22 cellular contexts compared by ENCODE assay signal in genomic region chr1:3498246-3498930, GRCh38. TPM values are rescaled to one million over a fixed set of nuclear protein-coding genes. Genes with fewer than 3 reads are reported as not detected.
A peak's percentile ranks its signal among the peaks of the same experiment; 100 is the strongest.
DNase-seq lines count a peak whose midpoint lies in the region; ATAC-seq, FAIRE-seq and TF ChIP-seq lines count a peak whose summit lies in the region.
"Had no signal": no experiment of that assay in that cellular context is flagged by ENCODE, and none has a peak within 500 bp of the region (broad histone marks: within the 10 kb centered on the region; RNA-seq: fewer than 3 reads in every experiment).

No MANE protein-coding gene starts in this region.

- H2AFZ ChIP-seq in H1 (ENCODE audit: low read length) = no peak overlapping the region
- H2AFZ ChIP-seq in neuronal stem cell (ENCODE audit: low read length) = no peak overlapping the region

- H3K56ac ChIP-seq in H1 (replicated peaks; ENCODE audit: insufficient read length, low read depth, low read length) = peak overlapping the region; percentile 16

- no peak overlapping the region for H4K5ac ChIP-seq in H1 (ENCODE audit: insufficient read length, low read depth, low read length)

- H2AK5ac ChIP-seq in H1 (ENCODE audit: low read depth, low read length) (no peak overlapping the region), neuronal stem cell (ENCODE audit: low read depth, low read length) (no peak overlapping the region)

- no peak overlapping the region for H2BK120ac ChIP-seq in H1 (replicated peaks; ENCODE audit: low read depth, low read length)
- no peak overlapping the region for H2BK120ac ChIP-seq in neuronal stem cell (ENCODE audit: low read depth, low read length)

- no peaks in the 10 kb centered on the region for H3K23me2 ChIP-seq in H1 (ENCODE audit: low read depth, low read length)

- H3K9me3 Mint-ChIP-seq in activated naive CD4-positive, alpha-beta T cell treated with anti-CD3 and anti-CD28 coated beads, Interleukin-2, amount 50 U/mL, for 72 hours = no peaks in the 10 kb centered on the region
- H3K9me3 Mint-ChIP-seq: CD4-positive, alpha-beta T cell; CD8-positive, alpha-beta T cell had no signal

- H3K27ac ChIP-seq in BLaER1 = 0 out of 2 replicates have a peak overlapping the region, but pooled peaks have one; percentile 8
- H3K27ac ChIP-seq in HEK293 (ENCODE audit: extremely low read depth, low read depth, low read length) = no peak overlapping the region
- H3K27ac ChIP-seq in H1 (ENCODE audit: low read depth, low read length) = no peak overlapping the region
- H3K27ac ChIP-seq in neuronal stem cell (replicated peaks; ENCODE audit: low read length) = no peak overlapping the region
- no peak overlapping the region for H3K27ac ChIP-seq in gastroesophageal sphincter
- H3K27ac ChIP-seq: 22Rv1, A549, C4-2B had no signal

- TF ChIP-seq POLR2A in H1 (IDR thresholded peaks at IDR 0.05; ENCODE audit: control extremely low read depth in 1 of 2, low read depth in 2 of 2, low read length in 2 of 2) (no peak), gastroesophageal sphincter (IDR thresholded peaks at IDR 0.05) (no peak)

- H3K9me3 ChIP-seq in BLaER1 = no peaks in the 10 kb centered on the region
- no peaks in the 10 kb centered on the region for H3K9me3 ChIP-seq in HEK293 (ENCODE audit: control insufficient read depth, insufficient read depth, low read depth, low read length)
- no peaks in the 10 kb centered on the region for H3K9me3 ChIP-seq in H1 (ENCODE audit: insufficient read depth in 2 of 2, low read depth in 1 of 2, low read length in 1 of 2)
- no peaks in the 10 kb centered on the region for H3K9me3 ChIP-seq in neuronal stem cell (replicated peaks in 1 of 2; ENCODE audit: control insufficient read depth in 2 of 2, insufficient read depth in 1 of 2, low read depth in 1 of 2, low read length in 2 of 2)
- no peaks in the 10 kb centered on the region for H3K9me3 ChIP-seq in gastroesophageal sphincter
- H3K9me3 ChIP-seq: A549, Caco-2 had no signal

- DNase-seq in H1 (ENCODE audit: low read depth in 1 of 2, low spot score in 2 of 2) (no peak), neuronal stem cell (ENCODE audit: low spot score) (no peak), NCI-H128 (lab: John Stamatoyannopoulos, UW; ENCODE audit: unreplicated experiment) (no peak)
- no peak for DNase-seq in activated naive CD4-positive, alpha-beta T cell treated with anti-CD3 and anti-CD28 coated beads, Interleukin-2, amount 50 U/mL, for 72 hours (ENCODE audit: low spot score in 2 of 2)
- DNase-seq: AML-193; Caco-2; Calu3; CD4-positive, alpha-beta T cell; CD8-positive, alpha-beta T cell; DMS79 treated with DMSO at 0.1 percent for 48 hours; GF-D8 had no signal

- H2BK12ac ChIP-seq in H1 (ENCODE audit: low read depth, low read length) = no peak overlapping the region
- peak overlapping the region; percentile 22 for H2BK12ac ChIP-seq in neuronal stem cell (ENCODE audit: low read length)

- no peak overlapping the region for H3K27ac Mint-ChIP-seq in activated naive CD4-positive, alpha-beta T cell treated with anti-CD3 and anti-CD28 coated beads, Interleukin-2, amount 50 U/mL, for 72 hours
- H3K27ac Mint-ChIP-seq: B cell; CD4-positive, alpha-beta T cell; CD8-positive, alpha-beta T cell had no signal

- H4K8ac ChIP-seq in H1 (ENCODE audit: extremely low read depth, insufficient read depth, low read length) (peak overlapping the region; percentile 51; the same call in 1 of the 2 replicates), neuronal stem cell (ENCODE audit: low read depth, low read length) (no peak overlapping the region)

- CTCF ChIA-PET in HEK293 (lab: Yijun Ruan, JAX) = no interaction called here
- CTCF ChIA-PET in H1 (lab: Charles Lee; ENCODE audit: partially characterized antibody) = interaction anchor here (0.9 to 2.8 kb wide), 6 partner anchors 15 to 93 kb away, joined by 3 to 9 read pairs (median 4); no protein-coding TSS in a partner anchor

- TF ChIP-seq CTCF in HEK293 (tag by site-specific recombination; IDR thresholded peaks at IDR 0.05) (no peak), H1 (IDR thresholded peaks at IDR 0.05; ENCODE audit: control extremely low read depth in 1 of 3, insufficient read depth in 1 of 3, low read depth in 1 of 3, low read length in 3 of 3) (no peak), gastroesophageal sphincter (IDR thresholded peaks at IDR 0.05) (no peak)

- no peaks in the 10 kb centered on the region for H3K79me2 ChIP-seq in H1 (ENCODE audit: control insufficient read depth in 1 of 2, insufficient read depth in 2 of 2, low read length in 2 of 2)

- H3K18ac ChIP-seq in H1 (ENCODE audit: extremely low read depth, low read length) = no peak overlapping the region
- peak overlapping the region; percentile 48 for H3K18ac ChIP-seq in neuronal stem cell (ENCODE audit: low read length)

- H3K4me1 ChIP-seq in BLaER1 (peaks cover 94% of the 10 kb centered on the region), HEK293 (ENCODE audit: control insufficient read depth, insufficient read depth, low read length) (no peaks in the 10 kb centered on the region), H1 (replicated peaks in 1 of 4; ENCODE audit: control insufficient read depth in 3 of 4, insufficient read depth in 4 of 4, low read length in 3 of 4) (peaks cover 0 to 4% (median 0%) of the 10 kb centered on the region in 4 experiments; a peak in 1 of 7 replicates), neuronal stem cell (ENCODE audit: control insufficient read depth in 2 of 2, insufficient read depth in 1 of 2, low read depth in 1 of 2, low read length in 2 of 2) (peaks cover 0 to 3% of the 10 kb centered on the region in 2 donors), gastroesophageal sphincter (no peaks in the 10 kb centered on the region)
- H3K4me1 ChIP-seq: Caco-2 had no signal

- H3K23ac ChIP-seq in H1 (ENCODE audit: insufficient read length) (no peak overlapping the region), neuronal stem cell (ENCODE audit: low read depth, low read length, poor library complexity) (no peak overlapping the region)

- POLR2A ChIA-PET in HEK293 (lab: Yijun Ruan, JAX) (no interaction called here), H1 (lab: Charles Lee; ENCODE audit: partially characterized antibody) (no interaction called here)

- 95% methylated on average over 21 of the region's 26 CpGs; no CpG with 5 or more reads in 1 of the 2 experiments for WGBS in H1 (ENCODE audit: extremely low coverage in 1 of 2, insufficient coverage in 1 of 2, insufficient read length in 1 of 2, insufficient replicate concordance in 2 of 2, low coverage in 1 of 2, low lambda C conversion rate in 2 of 2, missing lambda C conversion rate in 1 of 2), 2 experiments
- WGBS in neuronal stem cell (ENCODE audit: extremely low coverage in 2 of 2, insufficient read length in 2 of 2, insufficient replicate concordance in 1 of 2), 2 donors = no CpG with 5 or more reads among the region's 26 CpGs
- WGBS in gastroesophageal sphincter (ENCODE audit: low coverage in 1 of 2), 2 donors = 100% methylated on average over 4 of the region's 26 CpGs; no CpG with 5 or more reads in 1 of the 2 donors

- H2BK5ac ChIP-seq in H1 (ENCODE audit: low read depth, low read length) = no peak overlapping the region
- H2BK5ac ChIP-seq in neuronal stem cell (ENCODE audit: low read length) = peak overlapping the region; percentile 48

- H3K4me2 ChIP-seq in BLaER1 (peak overlapping the region; percentile 71), H1 (ENCODE audit: insufficient read depth in 1 of 2, low read depth in 2 of 2, low read length in 2 of 2) (no peak overlapping the region), neuronal stem cell (ENCODE audit: insufficient read depth, low read length, poor library complexity, severe bottlenecking) (no peak overlapping the region)
- H3K4me2 ChIP-seq: A549 had no signal

- H3K9ac ChIP-seq in BLaER1 = 0 out of 2 replicates have a peak overlapping the region, but pooled peaks have one; percentile 5
- peak overlapping the region in 1 of 4 experiments; percentile 5; a peak in 1 of 7 replicates for H3K9ac ChIP-seq in H1 (replicated peaks in 1 of 4; ENCODE audit: extremely low read depth in 1 of 4, low read depth in 3 of 4, low read length in 3 of 4)
- peak overlapping the region; percentile 60 for H3K9ac ChIP-seq in neuronal stem cell (ENCODE audit: low read depth, low read length, poor library complexity)

- H3K4me3 ChIP-seq in BLaER1 = no peak overlapping the region
- H3K4me3 ChIP-seq in HEK293 (ENCODE audit: low read depth, low read length) = no peak overlapping the region
- no peak overlapping the region for H3K4me3 ChIP-seq in H1 (ENCODE audit: extremely low read depth in 1 of 4, insufficient read depth in 2 of 4, low read depth in 3 of 4, low read length in 4 of 4)
- H3K4me3 ChIP-seq in neuronal stem cell (ENCODE audit: low read length in 2 of 2) = no peak overlapping the region
- H3K4me3 ChIP-seq in gastroesophageal sphincter = no peak overlapping the region
- H3K4me3 ChIP-seq: A549 had no signal

- H4K20me1 ChIP-seq in BLaER1 = peaks cover 100% of the 10 kb centered on the region
- peaks cover 2 to 14% of the 10 kb centered on the region in 2 experiments for H4K20me1 ChIP-seq in H1 (replicated peaks in 1 of 2; ENCODE audit: control insufficient read depth in 1 of 2, insufficient read depth in 2 of 2, low read length in 2 of 2)

- H3K4ac ChIP-seq in H1 (replicated peaks; ENCODE audit: insufficient read length, low read depth, low read length) = no peak overlapping the region
- H3K4ac ChIP-seq in neuronal stem cell (ENCODE audit: low read length) = no peak overlapping the region

- TF ChIP-seq RAD21 in H1 (IDR thresholded peaks at IDR 0.05 in 1 of 2, conservative IDR thresholded peaks at IDR 0.05 in 1 of 2; ENCODE audit: low read depth in 2 of 2, low read length in 2 of 2) = no peak

- H2BK15ac ChIP-seq in H1 (ENCODE audit: low read length) (no peak overlapping the region), neuronal stem cell (ENCODE audit: low read length) (no peak overlapping the region)

- no peaks in the 10 kb centered on the region for H3K36me3 Mint-ChIP-seq in activated naive CD4-positive, alpha-beta T cell treated with anti-CD3 and anti-CD28 coated beads, Interleukin-2, amount 50 U/mL, for 72 hours
- H3K36me3 Mint-ChIP-seq: CD8-positive, alpha-beta T cell had no signal

- H3K36me3 ChIP-seq in BLaER1 = peaks cover 36% of the 10 kb centered on the region
- no peaks in the 10 kb centered on the region for H3K36me3 ChIP-seq in HEK293 (ENCODE audit: control insufficient read depth in 2 of 2, insufficient read depth in 1 of 2, low read length in 2 of 2)
- H3K36me3 ChIP-seq in H1 (ENCODE audit: control insufficient read depth in 2 of 4, insufficient read depth in 4 of 4, low read length in 3 of 4) = no peaks in the 10 kb centered on the region; a peak in 2 of 8 replicates
- H3K36me3 ChIP-seq in neuronal stem cell (replicated peaks in 1 of 2; ENCODE audit: control insufficient read depth in 2 of 2, insufficient read depth in 2 of 2, low read length in 2 of 2) = no peaks in the 10 kb centered on the region
- peaks cover 0 to 25% of the 10 kb centered on the region in 2 donors for H3K36me3 ChIP-seq in gastroesophageal sphincter

- FAIRE-seq in H1 (lab: Jason Lieb, UNC) = no peak
- FAIRE-seq: A549, D721Med, G401.6, GM12891, GM19239 had no signal

- H2BK20ac ChIP-seq in H1 (ENCODE audit: low read length) = no peak overlapping the region

- no peak for ATAC-seq in gastroesophageal sphincter
- ATAC-seq in activated naive CD4-positive, alpha-beta T cell treated with anti-CD3 and anti-CD28 coated beads, Interleukin-2, amount 50 U/mL, for 72 hours = no peak
- ATAC-seq: A549; CD8-positive, alpha-beta T cell had no signal

- H3K79me1 ChIP-seq in H1 (ENCODE audit: low read depth, low read length) (no peaks in the 10 kb centered on the region; the same call in 1 of the 2 replicates), neuronal stem cell (ENCODE audit: low read depth, low read length) (peaks cover 7% of the 10 kb centered on the region)

- H3K27me3 ChIP-seq in BLaER1 = no peaks in the 10 kb centered on the region
- H3K27me3 ChIP-seq in H1 (replicated peaks in 1 of 4; ENCODE audit: control insufficient read depth in 3 of 4, extremely low read depth in 1 of 4, insufficient read depth in 3 of 4, low read length in 3 of 4) = no peaks in the 10 kb centered on the region
- no peaks in the 10 kb centered on the region for H3K27me3 ChIP-seq in neuronal stem cell (ENCODE audit: control insufficient read depth in 3 of 3, insufficient read depth in 3 of 3, low read depth in 1 of 3, low read length in 3 of 3)
- H3K27me3 ChIP-seq in gastroesophageal sphincter = no peaks in the 10 kb centered on the region

- H4K91ac ChIP-seq in H1 (replicated peaks; ENCODE audit: insufficient read length, low read length) (no peak overlapping the region), neuronal stem cell (ENCODE audit: low read depth, low read length, poor library complexity) (no peak overlapping the region)

- H3K14ac ChIP-seq in H1 (ENCODE audit: insufficient read length) (no peak overlapping the region), neuronal stem cell (ENCODE audit: low read length) (peak overlapping the region; percentile 56)

- no peak for TF ChIP-seq EP300 in H1 (IDR thresholded peaks at IDR 0.05; ENCODE audit: borderline replicate concordance in 1 of 2, low read depth in 2 of 2, low read length in 2 of 2)
- no peak for TF ChIP-seq EP300 in gastroesophageal sphincter (IDR thresholded peaks at IDR 0.05)

RNA-seq across cellular contexts. Expression of gene ARHGEF16, which starts 43.9 kb away (rescaled TPM):
- total RNA-seq in H1 (2021; fragmentation: NEBNext Ultra II Directional; extraction: Animal tissue kit (Norgen Biotek cat#: 25700)) = 20.0 and 20.7 TPM in 2 replicates
- polyA plus RNA-seq in H1 (2011; rRNA removed) = 18.3 and 25.0 TPM in 2 replicates
- 20.5 TPM for polyA plus RNA-seq in H1 (2011; cell fraction: cytosol; rRNA removed)
- 55.6 TPM for polyA plus RNA-seq in H1 (2011; cell fraction: nucleus; rRNA removed)
- 11.4 to 18.1 TPM (median 16.6 TPM) in 4 replicates for polyA plus RNA-seq in H1 (2012, experiment 1 of 2)
- 15.7 TPM for polyA plus RNA-seq in H1 (2012, experiment 2 of 2)
- polyA plus RNA-seq in H1 (2013, experiment 1 of 2) = 8.9 TPM
- 7.8 TPM for polyA plus RNA-seq in H1 (2013, experiment 2 of 2)
- polyA minus RNA-seq in H1 (2011; rRNA and poly(A)+ RNA removed) = 32.5 and 33.4 TPM in 2 replicates
- polyA minus RNA-seq in H1 (2011; cell fraction: cytosol; rRNA and poly(A)+ RNA removed) = 10.1 TPM
- polyA minus RNA-seq in H1 (2011; cell fraction: nucleus; rRNA and poly(A)+ RNA removed) = 24.2 TPM
- polyA plus RNA-seq in neuronal stem cell (2013, experiment 1 of 2) = 1.5 TPM
- 1.4 TPM for polyA plus RNA-seq in neuronal stem cell (2013, experiment 2 of 2)
- total RNA-seq in gastroesophageal sphincter = 1 to 10 TPM in 1 of 4 donors, under 1 TPM in 3; 0.54 to 2.3 (median 0.87) TPM
- under 1 TPM in 1 of 2 donors, not detected in 1; 0.46 TPM for total RNA-seq in activated naive CD4-positive, alpha-beta T cell treated with anti-CD3 and anti-CD28 coated beads, Interleukin-2, amount 50 U/mL, for 72 hours
- total RNA-seq: CD8-positive, alpha-beta T cell had no signal
